30 cellular contexts compared by ENCODE assay signal in the genomic region with DNA sequence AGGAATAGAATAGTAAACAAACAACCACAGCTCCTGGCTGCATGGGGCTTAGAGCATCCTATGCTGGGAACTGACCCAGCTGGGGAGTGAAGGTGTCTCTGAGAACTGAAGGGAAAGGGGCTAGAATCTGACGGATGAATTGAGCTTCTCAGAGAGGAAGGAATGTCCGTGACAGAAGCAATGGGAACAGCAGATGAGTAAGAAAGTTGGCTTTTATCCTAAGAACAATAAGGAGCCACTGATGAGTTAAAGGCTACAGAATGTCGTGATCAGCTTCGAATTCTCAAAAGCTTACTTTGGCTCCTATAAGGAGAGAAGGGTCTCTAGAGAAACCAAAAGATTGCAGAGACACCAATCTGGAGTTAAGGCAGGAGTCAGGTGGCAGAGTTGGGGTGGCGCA. TPM values are rescaled to one million over a fixed set of nuclear protein-coding genes. Genes with fewer than 3 reads are reported as not detected.
DNase-seq lines count a peak whose midpoint lies in the region; ATAC-seq, FAIRE-seq and TF ChIP-seq lines count a peak whose summit lies in the region.
"Had no signal": no experiment of that assay in that cellular context is flagged by ENCODE, and none has a peak within 500 bp of the region (broad histone marks: within the 10 kb centered on the region; RNA-seq: fewer than 3 reads in every experiment).

No MANE protein-coding gene starts in this region.

- peaks cover 10% of the 10 kb centered on the region; the same call in 1 of the 2 replicates for H3K36me3 ChIP-seq in ACC112 (ENCODE audit: insufficient read depth, low read length)
- H3K36me3 ChIP-seq in ovary: no peaks in the 10 kb centered on the region
- H3K36me3 ChIP-seq: BE2C, esophagus squamous epithelium, left lung, SJSA1, thyroid gland, vagina had no signal

- no peaks in the 10 kb centered on the region for H3K9me3 ChIP-seq in ovary
- H3K9me3 ChIP-seq: BE2C, esophagus squamous epithelium, left lung, SJSA1, thyroid gland, vagina had no signal

- no peaks in the 10 kb centered on the region for H3K27me3 ChIP-seq in ACC112 (ENCODE audit: insufficient read depth, low read length)
- no peaks in the 10 kb centered on the region for H3K27me3 ChIP-seq in ovary
- H3K27me3 ChIP-seq: BE2C, SJSA1, thyroid gland, vagina had no signal

- intact Hi-C loops in ovary (cut with DNase I): no loop called here

- H2AFZ ChIP-seq in ACC112 (ENCODE audit: low read length, unreplicated experiment): no peak overlapping the region
- H2AFZ ChIP-seq: GM23338, parathyroid adenoma had no signal

- H3K4me1 ChIP-seq in ACC112 (ENCODE audit: control insufficient read depth, insufficient read depth, low read length, unreplicated experiment): peaks cover 64% of the 10 kb centered on the region
- H3K4me1 ChIP-seq in ovary (ENCODE audit: insufficient read depth): peaks cover 7% of the 10 kb centered on the region
- H3K4me1 ChIP-seq: parathyroid adenoma had no signal

- TF ChIP-seq CTCF in astrocyte of the spinal cord (IDR thresholded peaks at IDR 0.05; ENCODE audit: low read depth, low read length) (no peak), ovary (IDR thresholded peaks at IDR 0.05) (no peak)

- ATAC-seq in GM21576 (IDR thresholded peaks at IDR 0.05; ENCODE audit: unreplicated experiment): no peak
- ATAC-seq: activated naive CD4-positive, alpha-beta T cell treated with anti-CD3 and anti-CD28 coated beads, Interleukin-2, amount 50 U/mL, for 72 hours; GM23338; HepG2; left lung; stimulated activated naive CD8-positive, alpha-beta T cell treated with anti-CD3 and anti-CD28 coated beads, Interleukin-15, amount 100 ng/mL, for 72 hours had no signal

- WGBS in ovary, 3 donors: 75 to 85% (median 81%) methylated on average over 5 of the region's 5 CpGs

- TF ChIP-seq EP300 in ovary (IDR thresholded peaks at IDR 0.05): no peak

- TF ChIP-seq POLR2A in GM12892 (IDR thresholded peaks at IDR 0.05; ENCODE audit: low read depth, low read length): no peak
- no peak for TF ChIP-seq POLR2A in ovary (IDR thresholded peaks at IDR 0.05)

- peak; percentile 33 for FAIRE-seq in GM12892 (lab: Jason Lieb, UNC)
- FAIRE-seq: HepG2 had no signal

- H3K4me3 ChIP-seq in ACC112 (ENCODE audit: low read depth, low read length): peak overlapping the region; percentile 13; the same call in 1 of the 2 replicates
- H3K4me3 ChIP-seq in astrocyte of the spinal cord (ENCODE audit: low read depth, low read length): no peak overlapping the region
- H3K4me3 ChIP-seq in ovary: no peak overlapping the region
- H3K4me3 ChIP-seq: esophagus squamous epithelium, GM23338, left lung, SJSA1, thyroid gland, vagina had no signal

- in situ Hi-C loops in astrocyte of the spinal cord (cut with HindIII; ENCODE audit: low sequenced_read_pairs): no loop called here

- H3K27ac ChIP-seq in ACC112 (ENCODE audit: low read depth, low read length): peak overlapping the region; percentile 97
- H3K27ac ChIP-seq in ovary: no peak overlapping the region
- H3K27ac ChIP-seq: esophagus squamous epithelium, left lung, parathyroid adenoma, SJSA1, thyroid gland, vagina had no signal

- DNase-seq in GM12892 (ENCODE audit: insufficient read length) (no peak), astrocyte of the spinal cord (ENCODE audit: low read depth, low spot score) (peak; percentile 67), iris pigment epithelial cell (ENCODE audit: low read depth) (peak; percentile 8), ovary (no peak), hepatic stellate cell (ENCODE audit: low spot score) (no peak)
- DNase-seq in effector CD4-positive, alpha-beta T cell: no peak
- DNase-seq: activated CD4-positive, alpha-beta T cell treated with anti-CD3 and anti-CD28 coated beads, Interleukin-2, amount 10 ng/mL, durations not matched to agents 24 days and 14 days; activated effector memory CD4-positive, alpha-beta T cell treated with Interleukin-2 at 50 U/mL for 16 hours; BE2C; DMS153; esophagus squamous epithelium; islet precursor cell; left lung; NCI-H146; NCI-H446 treated with DMSO at 0.1 percent for 48 hours; RPMI8226; stimulated activated CD4-positive, alpha-beta T cell treated with anti-CD3 and anti-CD28 coated beads, Interleukin-1b, Interleukin-23, amount 100 ng/mL, for 48 hours; stimulated activated naive CD8-positive, alpha-beta T cell treated with anti-CD3 and anti-CD28 coated beads, Interleukin-15, amount 100 ng/mL, for 72 hours; T-helper 9 cell; thyroid gland had no signal

- H3K79me2 ChIP-seq in ACC112 (ENCODE audit: control insufficient read depth, insufficient read depth, low read length, unreplicated experiment): peaks cover 45% of the 10 kb centered on the region
- H3K79me2 ChIP-seq: parathyroid adenoma had no signal

RNA-seq across cellular contexts. Expression of a gene that starts 52.6 kb away (rescaled TPM):
- polyA plus RNA-seq in GM12892 (2012; ENCODE audit: missing spikeins): 9.5 TPM
- 10 to 100 TPM in 6 of 7 donors, 1 to 10 TPM in 1; 6.7 to 51.0 (median 26.1) TPM for total RNA-seq in ovary
- polyA plus RNA-seq in ovary: 10 to 100 TPM; 11.9 to 22.6 TPM
- total RNA-seq: activated CD4-positive, alpha-beta T cell treated with anti-CD3 and anti-CD28 coated beads, Interleukin-2, amount 10 ng/mL, durations not matched to agents 24 days and 14 days; activated CD8-positive, alpha-beta memory T cell treated with anti-CD3 and anti-CD28 coated beads for 36 hours; G401; HepG2 had no signal
- polyA plus RNA-seq: HepG2 had no signal

Comparison
In these comparisons a context has a peak if more than half of its experiments do, and no peak if none do; other contexts are left out.
1. DNase-seq: peak in astrocyte of the spinal cord (single experiment) and iris pigment epithelial cell (single experiment); none in GM12892 (single experiment), effector CD4-positive, alpha-beta T cell (single experiment), ovary (0 of 5) and hepatic stellate cell (single experiment).